1 cellular context compared by ENCODE assay signal in genomic region chr10:131042015-131042414, GRCh38.
DNase-seq lines count a peak whose midpoint lies in the region.
"Not testable (repeated sequence)": the region's sequence is repeated elsewhere in the genome, so short reads cannot be mapped to it uniquely, and the experiment has no call there.

No MANE protein-coding gene starts in this region.

- DNase-seq in Karpas-422 = not testable (repeated sequence)

- not testable (repeated sequence) for H3K79me2 ChIP-seq in Karpas-422 (ENCODE audit: low read length)

- H2AFZ ChIP-seq in Karpas-422 (ENCODE audit: low read length) = not testable (repeated sequence)

- H3K9me2 ChIP-seq in Karpas-422 (replicated peaks; ENCODE audit: insufficient read depth, low read length) = not testable (repeated sequence)

- H4K20me1 ChIP-seq in Karpas-422 (ENCODE audit: insufficient read depth, low read depth, low read length) = not testable (repeated sequence)

- H3K27ac ChIP-seq in Karpas-422 (ENCODE audit: low read length) = not testable (repeated sequence)

- H3K4me3 ChIP-seq in Karpas-422 (ENCODE audit: low read length) = peak overlapping the region; percentile 33; the same call in 1 of the 2 replicates

- not testable (repeated sequence) for H3K9me3 ChIP-seq in Karpas-422 (ENCODE audit: low read length)

- peak overlapping the region; percentile 58 for H3K4me2 ChIP-seq in Karpas-422 (ENCODE audit: low read depth, low read length, poor library complexity, severe bottlenecking)

- not testable (repeated sequence) for H3K36me3 ChIP-seq in Karpas-422 (ENCODE audit: insufficient read depth, low read length)

- H3K9ac ChIP-seq in Karpas-422 (ENCODE audit: low read length) = not testable (repeated sequence)

- not testable (repeated sequence) for H3K27me3 ChIP-seq in Karpas-422 (ENCODE audit: low read length)

- H3K4me1 ChIP-seq in Karpas-422 (ENCODE audit: low read length) = peaks cover 23% of the 10 kb centered on the region
